Comparison of ENCODE assay signal across 32 cellular contexts in genomic region chr4:119162174-119162573, GRCh38. TPM values are rescaled to one million over a fixed set of nuclear protein-coding genes. Genes with fewer than 3 reads are reported as not detected.
"Had no signal": no experiment of that assay in that cellular context is flagged by ENCODE, and none has a peak within 500 bp of the region (broad histone marks: within the 10 kb centered on the region; RNA-seq: fewer than 3 reads in every experiment).

No MANE protein-coding gene starts in this region.

- ATAC-seq: activated CD4-positive, CD25-positive, alpha-beta regulatory T cell treated with anti-CD3 and anti-CD28 coated beads, Interleukin-2, amount 50 U/mL, for 24 hours; body of pancreas; gastroesophageal sphincter; pancreas; stimulated activated naive B cell treated with anti-CD40 and anti-IgM and Interleukin-4, amounts not matched to agents 10 μg/mL and 1 μg/mL and 100 μg/mL, for 72 hours; upper lobe of right lung had no signal

- H3K36me3 ChIP-seq: adrenal gland, colonic mucosa, pancreas, prostate gland, stomach, thyroid gland, upper lobe of right lung had no signal

- H3K27me3 ChIP-seq: adrenal gland, body of pancreas, colonic mucosa, gastroesophageal sphincter, pancreas, stomach, thyroid gland, upper lobe of right lung had no signal

- H3K27ac ChIP-seq: adrenal gland, body of pancreas, colonic mucosa, gastroesophageal sphincter, pancreas, prostate gland, stomach, thyroid gland, upper lobe of right lung, VCaP had no signal

- H3K4me3 ChIP-seq: adrenal gland, body of pancreas, colonic mucosa, gastroesophageal sphincter, pancreas, prostate gland, stomach, thyroid gland, upper lobe of right lung had no signal

- DNase-seq: activated CD4-positive, alpha-beta memory T cell treated with anti-CD3 and anti-CD28 coated beads for 36 hours; activated CD4-positive, alpha-beta T cell treated with anti-CD3 and anti-CD28 coated beads, Interleukin-2, amount 10 ng/mL, durations not matched to agents 24 days and 14 days; activated CD8-positive, alpha-beta memory T cell treated with anti-CD3 and anti-CD28 coated beads, Interleukin-2, amount 50 U/mL, for 4 hours; activated effector memory CD4-positive, alpha-beta T cell treated with anti-CD3 and anti-CD28 coated beads, Interleukin-2, amount 50 U/mL, for 16 hours; activated naive CD4-positive, alpha-beta T cell treated with anti-CD3 and anti-CD28 coated beads for 36 hours; activated naive CD8-positive, alpha-beta T cell treated with anti-CD3 and anti-CD28 coated beads for 36 hours; activated T-cell treated with anti-CD3 and anti-CD28 coated beads, Interleukin-2, amount 50 U/mL, for 1 hour; adrenal gland; aorta; body of pancreas; cerebellar nuclear complex; colonic mucosa; effector CD8-positive, alpha-beta T cell; hypothalamus; kidney glomerular epithelial cell; mammary epithelial cell; nucleus accumbens; pancreas; stimulated activated CD4-positive, alpha-beta T cell treated with anti-CD3 and anti-CD28 coated beads, Interleukin-15, amount 100 ng/mL, for 24 hours; stimulated activated CD4-positive, alpha-beta T cell treated with anti-CD3 and anti-CD28 coated beads, Interleukin-2, amount 100 ng/mL, for 24 hours; stimulated activated naive B cell treated with anti-CD40 and anti-IgM and Interleukin-4, amounts not matched to agents 10 μg/mL and 1 μg/mL and 100 μg/mL, for 72 hours; stomach; T-helper 9 cell; thyroid gland; upper lobe of right lung had no signal

- H3K9me3 ChIP-seq: adrenal gland, body of pancreas, colonic mucosa, gastroesophageal sphincter, pancreas, prostate gland, stomach, thyroid gland, upper lobe of right lung had no signal

- H3K4me1 ChIP-seq: adrenal gland, body of pancreas, colonic mucosa, prostate gland, thyroid gland, upper lobe of right lung had no signal

RNA-seq across cellular contexts. Expression of gene MYOZ2, which starts 26.5 kb away (rescaled TPM):
- total RNA-seq: activated CD4-positive, alpha-beta memory T cell treated with anti-CD3 and anti-CD28 coated beads for 36 hours; activated CD4-positive, alpha-beta T cell treated with anti-CD3 and anti-CD28 coated beads, Interleukin-2, amount 10 ng/mL, durations not matched to agents 24 days and 14 days; activated CD8-positive, alpha-beta memory T cell treated with anti-CD3 and anti-CD28 coated beads for 36 hours; activated naive CD4-positive, alpha-beta T cell treated with anti-CD3 and anti-CD28 coated beads for 36 hours; activated naive CD8-positive, alpha-beta T cell treated with anti-CD3 and anti-CD28 coated beads for 36 hours; activated T-helper 1 cell treated with anti-CD3 and anti-CD28 coated beads, Interleukin-12 subunit alpha, Interleukin-12 subunit beta, Interleukin-2, Interleukin-4 antibody, amounts not matched to agents 30 ng/mL and 10 ng/mL and 1 ng/mL, durations not matched to agents 14 hours and 24 hours and 36 hours; body of pancreas; mammary epithelial cell; thyroid gland had no signal
- polyA plus RNA-seq: mammary epithelial cell, neural cell had no signal
